ENCODE assay signal across 35 cellular contexts in genomic region chr16:67400901-67401300, GRCh38. TPM values are rescaled to one million over a fixed set of nuclear protein-coding genes. Genes with fewer than 3 reads are reported as not detected.
"Had no signal": no experiment of that assay in that cellular context is flagged by ENCODE, and none has a peak within 500 bp of the region (broad histone marks: within the 10 kb centered on the region; RNA-seq: fewer than 3 reads in every experiment).

No MANE protein-coding gene starts in this region.

- H3K4me3 ChIP-seq: MG63, PC-9, SJCRH30, SK-N-MC had no signal

- H3K36me3 ChIP-seq: MG63, SJCRH30 had no signal

- DNase-seq: Kasumi-1, KG1, MG63, NCI-H1048, NCI-H1092 treated with DMSO at 0.1 percent for 48 hours, NCI-H1105 treated with DMSO at 0.1 percent for 48 hours, NCI-H1417, NCI-H1436, NCI-H146, NCI-H1694, NCI-H187, NCI-H1930, NCI-H2029 treated with DMSO at 0.1 percent for 48 hours, NCI-H2081 treated with DMSO at 0.1 percent for 48 hours, NCI-H2107, NCI-H2171, NCI-H226, NCI-H446 treated with DMSO at 0.1 percent for 48 hours, NCI-H510A, NCI-H524, NCI-H526, NCI-H69, NCI-H748 treated with DMSO at 0.1 percent for 48 hours, NCI-H82, PC-9, SHP77, SIG-M5, SJCRH30 had no signal

- H3K27me3 ChIP-seq: MG63, SJCRH30 had no signal

- H3K9me3 ChIP-seq: MG63, SJCRH30 had no signal

- ATAC-seq: Panc1, Right ventricle myocardium inferior, SK-N-SH treated with all-trans-retinoic acid at 6 μM for 48 hours had no signal

- H3K27ac ChIP-seq: PC-9, RWPE1, SK-N-MC had no signal

- H2AFZ ChIP-seq: PC-9 had no signal

- H3K4me2 ChIP-seq: PC-9 had no signal

RNA-seq across cellular contexts. Expression of gene TPPP3, which starts 7.6 kb away (rescaled TPM):
- total RNA-seq: OCI-LY7 had no signal

RNA-seq across cellular contexts. Expression of gene ZDHHC1, which starts 15.4 kb away (rescaled TPM):
- total RNA-seq: OCI-LY7, SJCRH30 had no signal

RNA-seq across cellular contexts. Expression of gene HSD11B2, which starts 30.0 kb away (rescaled TPM):
- total RNA-seq: OCI-LY7, RPMI7951 had no signal
